In the genomic region with DNA sequence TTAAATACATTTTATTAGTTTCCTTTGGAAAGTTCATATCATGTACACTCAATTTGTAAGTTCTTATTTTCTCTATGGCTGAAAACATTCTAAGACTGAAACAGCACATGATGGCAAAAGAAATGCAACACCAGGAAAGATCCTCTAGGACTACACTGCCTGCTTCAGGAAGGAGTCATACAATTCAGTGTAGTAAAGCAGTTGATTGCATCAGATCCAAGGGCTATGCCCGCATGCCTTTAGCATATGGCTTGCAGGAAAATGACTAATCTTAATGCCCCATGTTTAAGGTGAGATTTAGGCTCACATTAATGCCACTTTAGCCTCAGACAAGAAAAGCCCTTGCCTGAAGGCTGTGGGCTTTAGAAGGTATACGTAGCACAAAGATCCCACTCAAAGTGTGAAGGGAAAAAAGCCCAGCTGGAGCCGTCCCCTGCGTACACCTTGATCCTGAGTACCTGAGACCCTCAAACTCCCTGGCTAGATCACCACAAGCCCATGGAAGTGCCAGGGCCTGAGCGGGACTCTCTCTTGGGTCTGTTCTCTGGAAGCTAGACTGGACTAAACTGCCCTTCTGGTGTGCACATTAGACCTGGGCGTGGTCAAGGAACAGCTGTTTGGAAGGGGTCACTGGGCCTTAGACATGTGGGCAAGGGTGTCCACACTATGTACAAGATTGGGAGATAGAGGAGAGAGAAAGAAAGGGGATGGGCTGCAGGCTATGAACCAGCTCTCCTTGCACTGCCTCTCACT, we compare ENCODE assay signal across 12 cellular contexts. TPM values are rescaled to one million over a fixed set of nuclear protein-coding genes. Genes with fewer than 3 reads are reported as not detected.
A peak's percentile ranks its signal among the peaks of the same experiment; 100 is the strongest.
DNase-seq lines count a peak whose midpoint lies in the region; ATAC-seq, FAIRE-seq and TF ChIP-seq lines count a peak whose summit lies in the region.
"Had no signal": no experiment of that assay in that cellular context is flagged by ENCODE, and none has a peak within 500 bp of the region (broad histone marks: within the 10 kb centered on the region; RNA-seq: fewer than 3 reads in every experiment).

No MANE protein-coding gene starts in this region.

- no peaks in the 10 kb centered on the region for H4K20me1 ChIP-seq in fibroblast of lung (ENCODE audit: control insufficient read depth, extremely low read depth, insufficient read depth, low read length)

- no peak overlapping the region for H3K4me2 ChIP-seq in fibroblast of lung (ENCODE audit: extremely low read depth, insufficient read depth, low read length)

- intact Hi-C loops in left ventricle myocardium superior (cut with micrococcal nuclease): no loop called here

- CTCF ChIA-PET in RWPE1 (lab: Yijun Ruan, JAX): interaction anchor here (0.6 kb wide), 1 partner anchor 128 kb away, joined by 3 read pairs; no protein-coding TSS in a partner anchor

- H3K9ac ChIP-seq in fibroblast of lung (ENCODE audit: insufficient read depth, low read length): no peak overlapping the region

- no peak overlapping the region for H3K27ac ChIP-seq in RWPE1
- H3K27ac ChIP-seq in fibroblast of lung (ENCODE audit: insufficient read depth, low read length): no peak overlapping the region
- H3K27ac ChIP-seq: suprapubic skin had no signal

- no peaks in the 10 kb centered on the region for H3K27me3 ChIP-seq in fibroblast of lung (ENCODE audit: control insufficient read depth, insufficient read depth, low read length)
- H3K27me3 ChIP-seq: suprapubic skin had no signal

- H3K4me3 ChIP-seq in fibroblast of lung (replicated peaks in 1 of 4; ENCODE audit: control extremely low read depth in 1 of 4, insufficient read depth in 1 of 4, low read depth in 3 of 4, low read length in 4 of 4): no peak overlapping the region
- H3K4me3 ChIP-seq: suprapubic skin had no signal

- H3K79me2 ChIP-seq in fibroblast of lung (ENCODE audit: control insufficient read depth, insufficient read depth, low read length): no peaks in the 10 kb centered on the region

- no peaks in the 10 kb centered on the region for H3K4me1 ChIP-seq in fibroblast of lung (ENCODE audit: control insufficient read depth, extremely low read depth, insufficient read depth, low read length)
- H3K4me1 ChIP-seq: suprapubic skin had no signal

- no peak for FAIRE-seq in urothelium cell line (lab: Jason Lieb, UNC)
- FAIRE-seq: G401.6 had no signal

- ATAC-seq in HG03378 (IDR thresholded peaks at IDR 0.05; ENCODE audit: unreplicated experiment): no peak
- ATAC-seq in left ventricle myocardium superior: no peak
- ATAC-seq: Panc1, sciatic nerve had no signal

- POLR2A ChIA-PET in RWPE1 (lab: Yijun Ruan, JAX; ENCODE audit: low non-redundant PET): no interaction called here

- H3K9me3 ChIP-seq in fibroblast of lung (ENCODE audit: control insufficient read depth, insufficient read depth, low read depth, low read length): no peaks in the 10 kb centered on the region
- H3K9me3 ChIP-seq: suprapubic skin had no signal

- TF ChIP-seq CTCF in RWPE1 (conservative IDR thresholded peaks at IDR 0.05; ENCODE audit: low read depth): no peak
- TF ChIP-seq CTCF in fibroblast of lung (conservative IDR thresholded peaks at IDR 0.05 in 1 of 2, IDR thresholded peaks at IDR 0.05 in 1 of 2; ENCODE audit: low read depth in 1 of 2, low read length in 2 of 2): peak in 1 of 2 donors; percentile 33

- H2AFZ ChIP-seq in fibroblast of lung (ENCODE audit: low read length): no peak overlapping the region

- DNase-seq in SHP77 treated with DMSO at 0.1 percent for 48 hours (lab: John Stamatoyannopoulos, UW) (peak; percentile 5), SHP77 (lab: John Stamatoyannopoulos, UW) (no peak), RWPE1 (ENCODE audit: low spot score) (peak; percentile 12), fibroblast of lung (ENCODE audit: low read depth in 2 of 2) (peak; percentile 0 to 77), urothelium cell line (ENCODE audit: low spot score) (peak; percentile 6), NCI-H1105 (lab: John Stamatoyannopoulos, UW) (no peak), left ventricle myocardium superior (no peak)

- no peaks in the 10 kb centered on the region for H3K36me3 ChIP-seq in fibroblast of lung (ENCODE audit: control insufficient read depth, insufficient read depth, low read length)
- H3K36me3 ChIP-seq: suprapubic skin had no signal

RNA-seq across cellular contexts. Expression of a gene that starts 52.9 kb away (rescaled TPM):
- 0.51 and 0.83 TPM in 2 replicates for total RNA-seq in fibroblast of lung
- polyA plus RNA-seq in fibroblast of lung: 0.15 and 0.17 TPM in 2 replicates
- polyA plus RNA-seq in fibroblast of lung (2012): 0.08 and 0.13 TPM in 2 replicates
- polyA minus RNA-seq in fibroblast of lung (ENCODE audit: low replicate concordance): not detected in 2 replicates
- total RNA-seq in left ventricle myocardium superior: 51.5 TPM

Comparison
In these comparisons a context has a peak if more than half of its experiments do, and no peak if none do; other contexts are left out.
1. DNase-seq: peak in SHP77 treated with DMSO at 0.1 percent for 48 hours (single experiment), RWPE1 (single experiment), fibroblast of lung (2 of 2) and urothelium cell line (single experiment); none in SHP77 (0 of 2), NCI-H1105 (single experiment) and left ventricle myocardium superior (single experiment).
2. RNA of a gene that starts 52.9 kb away (total RNA-seq): 51.5 TPM in left ventricle myocardium superior (single experiment); 0.51 to 0.83 TPM in fibroblast of lung; every median in the first group is over 10 times any median in the second.